24 cellular contexts compared by ENCODE assay signal in genomic region chr5:149510136-149510535, GRCh38.
DNase-seq lines count a peak whose midpoint lies in the region; ATAC-seq and TF ChIP-seq lines count a peak whose summit lies in the region.
"Had no signal": no experiment of that assay in that cellular context is flagged by ENCODE, and none has a peak within 500 bp of the region (broad histone marks: within the 10 kb centered on the region; RNA-seq: fewer than 3 reads in every experiment).

No MANE protein-coding gene starts in this region.

- CTCF ChIA-PET in RWPE1 (lab: Yijun Ruan, JAX), result interaction anchor here (0.6 to 0.7 kb wide), 2 partner anchors 10 to 213 kb away, joined by 3 to 11 read pairs; no protein-coding TSS in a partner anchor

- peak overlapping the region; percentile 14; the same call in 1 of the 2 replicates for H3K27ac ChIP-seq in RWPE1
- H3K27ac ChIP-seq: SJCRH30 had no signal

- H3K9me3 Mint-ChIP-seq in activated naive CD8-positive, alpha-beta T cell (ENCODE audit: low read depth), result no peaks in the 10 kb centered on the region
- no peaks in the 10 kb centered on the region for H3K9me3 Mint-ChIP-seq in activated naive CD8-positive, alpha-beta T cell treated with anti-CD3 and anti-CD28 coated beads, Interleukin-2, amount 50 U/mL, for 24 hours
- no peaks in the 10 kb centered on the region for H3K9me3 Mint-ChIP-seq in central memory CD8-positive, alpha-beta T cell
- H3K9me3 Mint-ChIP-seq in stimulated activated naive CD8-positive, alpha-beta T cell treated with anti-CD3 and anti-CD28 coated beads, Interleukin-15, amount 100 ng/mL, for 72 hours, result no peaks in the 10 kb centered on the region
- H3K9me3 Mint-ChIP-seq: CD4-positive, alpha-beta T cell; GM23338; IgD-negative memory B cell had no signal

- peak overlapping the region; percentile 16 for H3K27ac Mint-ChIP-seq in activated naive CD8-positive, alpha-beta T cell
- no peak overlapping the region for H3K27ac Mint-ChIP-seq in activated naive CD8-positive, alpha-beta T cell treated with anti-CD3 and anti-CD28 coated beads, Interleukin-2, amount 50 U/mL, for 24 hours
- peak overlapping the region; percentile 77 for H3K27ac Mint-ChIP-seq in central memory CD8-positive, alpha-beta T cell (ENCODE audit: low read depth)
- peak overlapping the region; percentile 40 to 71 for H3K27ac Mint-ChIP-seq in stimulated activated naive CD8-positive, alpha-beta T cell treated with anti-CD3 and anti-CD28 coated beads, Interleukin-15, amount 100 ng/mL, for 72 hours
- H3K27ac Mint-ChIP-seq: CD4-positive, alpha-beta T cell; GM23338 had no signal

- POLR2A ChIA-PET in RWPE1 (lab: Yijun Ruan, JAX; ENCODE audit: low non-redundant PET), result no interaction called here

- no peak for TF ChIP-seq CTCF in RWPE1 (conservative IDR thresholded peaks at IDR 0.05; ENCODE audit: low read depth)

- ATAC-seq in activated naive CD8-positive, alpha-beta T cell treated with anti-CD3 and anti-CD28 coated beads, Interleukin-2, amount 50 U/mL, for 24 hours, result no peak
- ATAC-seq in central memory CD8-positive, alpha-beta T cell (replicated peaks; ENCODE audit: extremely low read depth, poor library complexity, severe bottlenecking), result no peak
- ATAC-seq in stimulated activated naive CD8-positive, alpha-beta T cell treated with anti-CD3 and anti-CD28 coated beads, Interleukin-15, amount 100 ng/mL, for 72 hours, result no peak
- ATAC-seq: GM12878, GM23338 had no signal

- DNase-seq in activated naive CD8-positive, alpha-beta T cell treated with anti-CD3 and anti-CD28 coated beads, Interleukin-2, amount 50 U/mL, for 24 hours, result no peak
- DNase-seq in RWPE1 (ENCODE audit: low spot score) (no peak), RPMI8226 (no peak), SIG-M5 (lab: John Stamatoyannopoulos, UW) (no peak)
- DNase-seq in central memory CD8-positive, alpha-beta T cell (ENCODE audit: low spot score in 2 of 2), result no peak
- DNase-seq in stimulated activated naive CD8-positive, alpha-beta T cell treated with anti-CD3 and anti-CD28 coated beads, Interleukin-15, amount 100 ng/mL, for 72 hours, result no peak
- DNase-seq: Caco-2; CD4-positive, alpha-beta T cell; DND-41; Karpas-422; MV-4-11; NCI-H1105 treated with DMSO at 0.1 percent for 48 hours; NCI-H1694; NCI-H2081; NCI-H2171; NCI-H345; NCI-H524; NCI-H774; NK-92 treated with Interleukin-12 subunit alpha and Interleukin-12 subunit beta, amount 100 ng/mL, for 24 hours; SJCRH30 had no signal

- H3K27me3 Mint-ChIP-seq in activated naive CD8-positive, alpha-beta T cell, result no peaks in the 10 kb centered on the region
- no peaks in the 10 kb centered on the region for H3K27me3 Mint-ChIP-seq in activated naive CD8-positive, alpha-beta T cell treated with anti-CD3 and anti-CD28 coated beads, Interleukin-2, amount 50 U/mL, for 24 hours
- no peaks in the 10 kb centered on the region for H3K27me3 Mint-ChIP-seq in central memory CD8-positive, alpha-beta T cell
- H3K27me3 Mint-ChIP-seq in stimulated activated naive CD8-positive, alpha-beta T cell treated with anti-CD3 and anti-CD28 coated beads, Interleukin-15, amount 100 ng/mL, for 72 hours, result no peaks in the 10 kb centered on the region
- H3K27me3 Mint-ChIP-seq: CD4-positive, alpha-beta T cell; IgD-negative memory B cell had no signal

- H3K36me3 Mint-ChIP-seq in activated naive CD8-positive, alpha-beta T cell, result no peaks in the 10 kb centered on the region
- peaks cover 53% of the 10 kb centered on the region for H3K36me3 Mint-ChIP-seq in activated naive CD8-positive, alpha-beta T cell treated with anti-CD3 and anti-CD28 coated beads, Interleukin-2, amount 50 U/mL, for 24 hours (ENCODE audit: low read depth)
- H3K36me3 Mint-ChIP-seq in central memory CD8-positive, alpha-beta T cell (ENCODE audit: insufficient read depth), result peaks cover 61% of the 10 kb centered on the region
- H3K36me3 Mint-ChIP-seq: IgD-negative memory B cell had no signal

- H3K4me3 Mint-ChIP-seq in activated naive CD8-positive, alpha-beta T cell, result no peak overlapping the region
- H3K4me3 Mint-ChIP-seq in activated naive CD8-positive, alpha-beta T cell treated with anti-CD3 and anti-CD28 coated beads, Interleukin-2, amount 50 U/mL, for 24 hours, result no peak overlapping the region
- H3K4me3 Mint-ChIP-seq in central memory CD8-positive, alpha-beta T cell, result no peak overlapping the region
- peak overlapping the region in 1 of 2 donors; percentile 24 for H3K4me3 Mint-ChIP-seq in stimulated activated naive CD8-positive, alpha-beta T cell treated with anti-CD3 and anti-CD28 coated beads, Interleukin-15, amount 100 ng/mL, for 72 hours
- H3K4me3 Mint-ChIP-seq: CD4-positive, alpha-beta T cell; GM23338; IgD-negative memory B cell had no signal

- peaks cover 17% of the 10 kb centered on the region for H3K4me1 Mint-ChIP-seq in activated naive CD8-positive, alpha-beta T cell (ENCODE audit: low read depth)
- H3K4me1 Mint-ChIP-seq in activated naive CD8-positive, alpha-beta T cell treated with anti-CD3 and anti-CD28 coated beads, Interleukin-2, amount 50 U/mL, for 24 hours, result peaks cover 2% of the 10 kb centered on the region
- peaks cover 2% of the 10 kb centered on the region for H3K4me1 Mint-ChIP-seq in central memory CD8-positive, alpha-beta T cell
- H3K4me1 Mint-ChIP-seq in stimulated activated naive CD8-positive, alpha-beta T cell treated with anti-CD3 and anti-CD28 coated beads, Interleukin-15, amount 100 ng/mL, for 72 hours, result peaks cover 1% of the 10 kb centered on the region
